8 cellular contexts compared by ENCODE assay signal in genomic region chr1:84300991-84301758, GRCh38. TPM values are rescaled to one million over a fixed set of nuclear protein-coding genes. Genes with fewer than 3 reads are reported as not detected.
DNase-seq lines count a peak whose midpoint lies in the region; ATAC-seq and TF ChIP-seq lines count a peak whose summit lies in the region.

SAMD13 (plus strand) TSS chr1:84301708; CDS start chr1:84303235, 1,527 bp downstream.

- peaks cover 44% of the 10 kb centered on the region for H3K4me1 Mint-ChIP-seq in activated T-helper 1 cell treated with anti-CD3 and anti-CD28 coated beads, Interleukin-12 subunit alpha, Interleukin-12 subunit beta, Interleukin-2, Interleukin-4 antibody, amounts not matched to agents 30 ng/mL and 10 ng/mL and 1 ng/mL, durations not matched to agents 14 hours and 24 hours and 36 hours (ENCODE audit: low read depth)

- H3K27me3 Mint-ChIP-seq in activated T-helper 1 cell treated with anti-CD3 and anti-CD28 coated beads, Interleukin-12 subunit alpha, Interleukin-12 subunit beta, Interleukin-2, Interleukin-4 antibody, amounts not matched to agents 30 ng/mL and 10 ng/mL and 1 ng/mL, durations not matched to agents 14 hours and 24 hours and 36 hours (ENCODE audit: insufficient read depth), result peaks cover 5% of the 10 kb centered on the region

- no peak for TF ChIP-seq CTCF in foreskin keratinocyte (conservative IDR thresholded peaks at IDR 0.05)

- ATAC-seq in HG03521 (IDR thresholded peaks at IDR 0.05; ENCODE audit: unreplicated experiment), result peak; percentile 27
- peak; percentile 23 for ATAC-seq in foreskin keratinocyte
- no peak for ATAC-seq in GM18511 (IDR thresholded peaks at IDR 0.05; ENCODE audit: unreplicated experiment)

- H3K27ac ChIP-seq in foreskin keratinocyte, result no peak within 1 kb of the TSS

- H3K4me3 Mint-ChIP-seq in activated T-helper 1 cell treated with anti-CD3 and anti-CD28 coated beads, Interleukin-12 subunit alpha, Interleukin-12 subunit beta, Interleukin-2, Interleukin-4 antibody, amounts not matched to agents 30 ng/mL and 10 ng/mL and 1 ng/mL, durations not matched to agents 14 hours and 24 hours and 36 hours, result peak within 1 kb of the TSS; percentile 57

- no peaks in the 10 kb centered on the region for H3K27me3 ChIP-seq in foreskin keratinocyte

- no peaks in the 10 kb centered on the region for H3K36me3 Mint-ChIP-seq in activated T-helper 1 cell treated with anti-CD3 and anti-CD28 coated beads, Interleukin-12 subunit alpha, Interleukin-12 subunit beta, Interleukin-2, Interleukin-4 antibody, amounts not matched to agents 30 ng/mL and 10 ng/mL and 1 ng/mL, durations not matched to agents 14 hours and 24 hours and 36 hours (ENCODE audit: low read depth)

- DNase-seq in GM04504 (ENCODE audit: low read depth) (peak; percentile 9), NCI-H774 (lab: John Stamatoyannopoulos, UW) (peak; percentile 81), foreskin keratinocyte (peak in 1 of 2 donors; percentile 49), nucleus accumbens (lab: John Stamatoyannopoulos, UW) (peak in 48 of 56 donors; percentile 9 to 91 (median 60)), SKM-1 (lab: John Stamatoyannopoulos, UW; ENCODE audit: unreplicated experiment) (no peak)
- peak; percentile 11 for DNase-seq in activated T-helper 1 cell treated with anti-CD3 and anti-CD28 coated beads, Interleukin-12 subunit alpha, Interleukin-12 subunit beta, Interleukin-2, Interleukin-4 antibody, amounts not matched to agents 30 ng/mL and 10 ng/mL and 1 ng/mL, durations not matched to agents 14 hours and 24 hours and 36 hours (ENCODE audit: low spot score)

- intact Hi-C loops in activated T-helper 1 cell treated with anti-CD3 and anti-CD28 coated beads, Interleukin-12 subunit alpha, Interleukin-12 subunit beta, Interleukin-2, Interleukin-4 antibody, amounts not matched to agents 30 ng/mL and 10 ng/mL and 1 ng/mL, durations not matched to agents 14 hours and 24 hours and 36 hours (cut with micrococcal nuclease), result loop anchor here (5.0 to 10.0 kb wide), 3 partner anchors 204 to 391 kb away; partner anchors contain the start of genes GNG5, SPATA1, SSX2IP and TTLL7

- H3K27ac Mint-ChIP-seq in activated T-helper 1 cell treated with anti-CD3 and anti-CD28 coated beads, Interleukin-12 subunit alpha, Interleukin-12 subunit beta, Interleukin-2, Interleukin-4 antibody, amounts not matched to agents 30 ng/mL and 10 ng/mL and 1 ng/mL, durations not matched to agents 14 hours and 24 hours and 36 hours, result no peak within 1 kb of the TSS

- peaks cover 23% of the 10 kb centered on the region for H3K4me1 ChIP-seq in foreskin keratinocyte

- H3K9me3 Mint-ChIP-seq in activated T-helper 1 cell treated with anti-CD3 and anti-CD28 coated beads, Interleukin-12 subunit alpha, Interleukin-12 subunit beta, Interleukin-2, Interleukin-4 antibody, amounts not matched to agents 30 ng/mL and 10 ng/mL and 1 ng/mL, durations not matched to agents 14 hours and 24 hours and 36 hours, result no peaks in the 10 kb centered on the region

RNA-seq across cellular contexts. Expression of gene SAMD13, which starts in this region (rescaled TPM):
- total RNA-seq in activated T-helper 1 cell treated with anti-CD3 and anti-CD28 coated beads, Interleukin-12 subunit alpha, Interleukin-12 subunit beta, Interleukin-2, Interleukin-4 antibody, amounts not matched to agents 30 ng/mL and 10 ng/mL and 1 ng/mL, durations not matched to agents 14 hours and 24 hours and 36 hours, result 0.34 and 0.60 TPM in 2 replicates
- total RNA-seq in foreskin keratinocyte, result 0.46 and 1.1 TPM in 2 replicates
- polyA plus RNA-seq in foreskin keratinocyte, result 0.51 and 0.79 TPM in 2 replicates

Comparison
In these comparisons a context has a peak if more than half of its experiments do, and no peak if none do; other contexts are left out.
1. Peak in DNase-seq in activated T-helper 1 cell treated with anti-CD3 and anti-CD28 coated beads, Interleukin-12 subunit alpha, Interleukin-12 subunit beta, Interleukin-2, Interleukin-4 antibody, amounts not matched to agents 30 ng/mL and 10 ng/mL and 1 ng/mL, durations not matched to agents 14 hours and 24 hours and 36 hours; RNA of the gene not detected or under 1 TPM.